Comparison of ENCODE assay signal across 3 cellular contexts in the genomic region with DNA sequence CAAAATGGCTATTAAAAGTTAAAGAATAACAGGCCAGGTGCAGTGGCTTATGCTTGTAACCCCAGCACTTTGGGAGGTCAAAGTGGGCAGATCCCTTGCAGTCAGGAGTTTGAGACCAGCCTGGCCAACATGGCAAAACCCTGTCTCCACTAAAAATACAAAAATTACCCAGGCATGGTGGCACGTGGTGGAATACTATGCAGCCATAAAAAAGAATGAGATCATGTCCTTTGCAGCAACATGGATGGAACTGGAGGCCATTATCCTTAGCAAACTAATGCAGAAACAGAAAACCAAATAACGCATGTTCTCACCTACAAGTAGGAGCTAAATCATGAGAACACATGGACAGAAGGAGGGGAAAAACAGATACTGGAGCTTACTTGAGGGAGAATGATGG. TPM values are rescaled to one million over a fixed set of nuclear protein-coding genes. Genes with fewer than 3 reads are reported as not detected.
DNase-seq lines count a peak whose midpoint lies in the region; ATAC-seq, FAIRE-seq and TF ChIP-seq lines count a peak whose summit lies in the region.
"Not testable (repeated sequence)": the region's sequence is repeated elsewhere in the genome, so short reads cannot be mapped to it uniquely, and the experiment has no call there.
"Had no signal": no experiment of that assay in that cellular context is flagged by ENCODE, and none has a peak within 500 bp of the region (broad histone marks: within the 10 kb centered on the region; RNA-seq: fewer than 3 reads in every experiment).

No MANE protein-coding gene starts in this region.

- not testable (repeated sequence) for TF ChIP-seq RAD21 in K562 (CRISPR knock-in tag; conservative IDR thresholded peaks at IDR 0.05 in 1 of 2, IDR thresholded peaks at IDR 0.05 in 1 of 2)

- not testable (repeated sequence) for H3K4me1 ChIP-seq in HEK293 (ENCODE audit: control insufficient read depth, insufficient read depth, low read length); K562 (replicated peaks in 1 of 2; ENCODE audit: control insufficient read depth in 2 of 2, insufficient read depth in 2 of 2, low read length in 2 of 2)

- not testable (repeated sequence) for DNase-seq in K562 (ENCODE audit: extremely low read depth in 1 of 4, low spot score in 3 of 4)

- 6% methylated on average over 2 of the region's 2 CpGs for WGBS in K562 (ENCODE audit: insufficient coverage, low coverage, missing lambda C conversion rate)

- H3K9me1 ChIP-seq in K562 (ENCODE audit: control insufficient read depth, insufficient read depth, low read length) = not testable (repeated sequence)

- not testable (repeated sequence) for TF ChIP-seq CTCF in HEK293 (tag by site-specific recombination; IDR thresholded peaks at IDR 0.05); K562 (IDR thresholded peaks at IDR 0.05 in 2 of 3, conservative IDR thresholded peaks at IDR 0.05 in 1 of 3; ENCODE audit: insufficient read depth in 2 of 3, low read depth in 1 of 3, low read length in 3 of 3)

- H3K9ac ChIP-seq in K562 (ENCODE audit: insufficient read depth in 1 of 2, low read depth in 2 of 2, low read length in 2 of 2) = not testable (repeated sequence)

- TF ChIP-seq POLR2A in K562 (conservative IDR thresholded peaks at IDR 0.05) = not testable (repeated sequence)

- not testable (repeated sequence) for H2AFZ ChIP-seq in K562 (ENCODE audit: low read depth, low read length)

- in situ Hi-C loops in K562 (cut with MboI) = not testable (repeated sequence)

- not testable (repeated sequence) for ATAC-seq in K562

- POLR2A ChIA-PET in HEK293 (lab: Yijun Ruan, JAX); K562 (lab: Yijun Ruan, JAX): not testable (repeated sequence)

- H3K4me3 ChIP-seq in HEK293 (ENCODE audit: low read depth, low read length); K562: not testable (repeated sequence)

- H3K27me3 ChIP-seq in K562 (ENCODE audit: control insufficient read depth in 2 of 2, insufficient read depth in 2 of 2, low read length in 2 of 2) = not testable (repeated sequence)

- TF ChIP-seq EP300 in K562 (IDR thresholded peaks at IDR 0.05; ENCODE audit: low read length) = not testable (repeated sequence)

- not testable (repeated sequence) for H4K20me1 ChIP-seq in K562 (replicated peaks; ENCODE audit: control insufficient read depth, insufficient read depth, low read length)

- not testable (repeated sequence) for H3K36me3 ChIP-seq in HEK293 (ENCODE audit: control insufficient read depth in 2 of 2, insufficient read depth in 1 of 2, low read length in 2 of 2); K562 (ENCODE audit: control insufficient read depth, insufficient read depth, low read length)

- not testable (repeated sequence) for H3K27ac ChIP-seq in HEK293 (ENCODE audit: extremely low read depth, low read depth, low read length); K562 (ENCODE audit: extremely low read depth, low read depth, low read length)

- BruUV-seq in K562 (replicated peaks; lab: Mats Ljungman, UMichigan) = not testable (repeated sequence)

- FAIRE-seq in K562 (lab: Jason Lieb, UNC) = not testable (repeated sequence)

- not testable (repeated sequence) for H3K4me2 ChIP-seq in K562 (ENCODE audit: insufficient read depth, low read length)

- intact Hi-C loops in K562 (cut with micrococcal nuclease) = not testable (repeated sequence)

- H3K9me3 ChIP-seq in HEK293 (ENCODE audit: control insufficient read depth, insufficient read depth, low read depth, low read length); K562 (replicated peaks; ENCODE audit: control insufficient read depth, insufficient read depth, low read depth, low read length): not testable (repeated sequence)

- not testable (repeated sequence) for H3K79me2 ChIP-seq in K562 (ENCODE audit: control insufficient read depth, insufficient read depth, low read length)

- CTCF ChIA-PET in HEK293 (lab: Yijun Ruan, JAX); K562 (lab: Yijun Ruan, JAX; ENCODE audit: low intra/inter-chr PET ratio): not testable (repeated sequence)

TF ChIP-seq in HEK293, 187 proteins besides CTCF, POLR2A, EP300 and RAD21:
- TF ChIP-seq, protein P1, sequence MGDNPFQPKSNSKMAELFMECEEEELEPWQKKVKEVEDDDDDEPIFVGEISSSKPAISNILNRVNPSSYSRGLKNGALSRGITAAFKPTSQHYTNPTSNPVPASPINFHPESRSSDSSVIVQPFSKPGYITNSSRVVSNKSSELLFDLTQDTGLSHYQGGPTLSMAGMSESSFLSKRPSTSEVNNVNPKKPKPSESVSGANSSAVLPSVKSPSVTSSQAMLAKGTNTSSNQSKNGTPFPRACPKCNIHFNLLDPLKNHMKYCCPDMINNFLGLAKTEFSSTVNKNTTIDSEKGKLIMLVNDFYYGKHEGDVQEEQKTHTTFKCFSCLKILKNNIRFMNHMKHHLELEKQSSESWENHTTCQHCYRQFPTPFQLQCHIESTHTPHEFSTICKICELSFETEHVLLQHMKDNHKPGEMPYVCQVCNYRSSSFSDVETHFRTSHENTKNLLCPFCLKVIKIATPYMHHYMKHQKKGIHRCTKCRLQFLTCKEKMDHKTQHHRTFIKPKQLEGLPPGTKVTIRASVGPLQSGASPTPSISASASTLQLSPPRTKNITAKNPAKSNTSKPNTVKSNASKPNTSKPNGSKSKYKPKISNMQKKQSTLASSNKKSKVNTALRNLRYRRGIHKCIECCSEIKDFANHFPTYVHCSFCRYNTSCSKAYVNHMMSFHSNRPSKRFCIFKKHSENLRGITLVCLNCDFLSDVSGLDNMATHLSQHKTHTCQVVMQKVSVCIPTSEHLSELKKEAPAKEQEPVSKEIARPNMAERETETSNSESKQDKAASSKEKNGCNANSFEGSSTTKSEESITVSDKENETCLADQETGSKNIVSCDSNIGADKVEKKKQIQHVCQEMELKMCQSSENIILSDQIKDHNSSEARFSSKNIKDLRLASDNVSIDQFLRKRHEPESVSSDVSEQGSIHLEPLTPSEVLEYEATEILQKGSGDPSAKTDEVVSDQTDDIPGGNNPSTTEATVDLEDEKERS (tag by site-specific recombination; IDR thresholded peaks at IDR 0.05) = 0 out of 2 replicates have a peak, but pooled peaks have one; percentile 64
- peak; percentile 75 for TF ChIP-seq ZNF146 (tag by site-specific recombination; IDR thresholded peaks at IDR 0.05)

TF ChIP-seq in K562, 482 proteins besides CTCF, POLR2A, EP300 and RAD21:
- TF ChIP-seq ZNF146 (CRISPR knock-in tag; IDR thresholded peaks at IDR 0.05; ENCODE audit: unreplicated experiment) = peak; percentile 58

RNA-seq across cellular contexts. Expression of a gene that starts 15.9 kb away (rescaled TPM):
- total RNA-seq in K562 (2011; cell fraction: chromatin; rRNA removed; ENCODE audit: low replicate concordance) = 0.09 and 0.42 TPM in 2 replicates
- total RNA-seq in K562 (2011; cell fraction: nucleolus; rRNA removed) = under 0.01 TPM in 2 replicates
- 0.15 TPM in 1 of 2 replicates, not detected in the other for total RNA-seq in K562 (2011; cell fraction: nucleoplasm; rRNA removed)
- under 0.01 and 0.08 TPM in 2 replicates for total RNA-seq in K562 (2014; rRNA removed)
- total RNA-seq in K562 (2014; rRNA removed; fragmentation: Illumina TruSeq; extraction: Trizol) = 0.06 and 0.11 TPM in 2 replicates
- total RNA-seq in K562 (2015; rRNA removed; fragmentation: Illumina TruSeq; extraction: Trizol) = 0.04 and 0.08 TPM in 2 replicates
- total RNA-seq in K562 (2021) = 0.04 and 0.07 TPM in 2 replicates
- polyA plus RNA-seq in K562 (2011; rRNA removed) = 0.04 and 0.07 TPM in 2 replicates
- 0.03 TPM in 1 of 2 replicates, not detected in the other for polyA plus RNA-seq in K562 (2011; cell fraction: cytosol; rRNA removed)
- polyA plus RNA-seq in K562 (2011; cell fraction: nucleus; rRNA removed) = 0.03 and 0.04 TPM in 2 replicates
- polyA plus RNA-seq in K562 (2012) = 0.03 and 0.07 TPM in 2 replicates
- polyA plus RNA-seq in K562 (2014; fragmentation: Illumina TruSeq; extraction: Trizol) = 0.04 and 0.06 TPM in 2 replicates
- polyA plus RNA-seq in K562 (2014; fragmentation: Nextera tagmentation; extraction: Ambion mirVana) = under 1 TPM; 0.03 to 0.04 TPM
- 0.04 TPM in 1 of 2 replicates, not detected in the other for polyA plus RNA-seq in K562 (2014; rRNA removed)
- 0.09 and 0.14 TPM in 2 replicates for polyA minus RNA-seq in K562 (2011; rRNA and poly(A)+ RNA removed)
- polyA minus RNA-seq in K562 (2011; cell fraction: cytosol; rRNA and poly(A)+ RNA removed) = not detected in 2 replicates
- 0.13 and 0.22 TPM in 2 replicates for polyA minus RNA-seq in K562 (2011; cell fraction: nucleus; rRNA and poly(A)+ RNA removed)
- total RNA-seq: A172 had no signal
